Comparison of ENCODE assay signal across 9 cellular contexts in genomic region chr14:91116913-91117588, GRCh38. TPM values are rescaled to one million over a fixed set of nuclear protein-coding genes. Genes with fewer than 3 reads are reported as not detected.
A peak's percentile ranks its signal among the peaks of the same experiment; 100 is the strongest.
DNase-seq lines count a peak whose midpoint lies in the region; ATAC-seq and TF ChIP-seq lines count a peak whose summit lies in the region.
"Had no signal": no experiment of that assay in that cellular context is flagged by ENCODE, and none has a peak within 500 bp of the region (broad histone marks: within the 10 kb centered on the region; RNA-seq: fewer than 3 reads in every experiment).

No MANE protein-coding gene starts in this region.

- no peaks in the 10 kb centered on the region for H3K27me3 ChIP-seq in lower lobe of right lung (ENCODE audit: low read depth)

- H3K9me3 Mint-ChIP-seq in activated T-cell treated with anti-CD3 and anti-CD28 coated beads, Interleukin-2, amount 50 U/mL, for 4 hours: peaks cover 6% of the 10 kb centered on the region
- H3K9me3 Mint-ChIP-seq in stimulated activated naive CD8-positive, alpha-beta T cell treated with anti-CD3 and anti-CD28 coated beads, Interleukin-15, Interleukin-2, amounts not matched to agents 100 ng/mL and 50 ng/mL, for 24 hours: no peaks in the 10 kb centered on the region
- H3K9me3 Mint-ChIP-seq: nephron had no signal

- H3K27me3 Mint-ChIP-seq in activated T-cell treated with anti-CD3 and anti-CD28 coated beads, Interleukin-2, amount 50 U/mL, for 4 hours (ENCODE audit: low read depth): no peaks in the 10 kb centered on the region
- no peaks in the 10 kb centered on the region for H3K27me3 Mint-ChIP-seq in stimulated activated naive CD8-positive, alpha-beta T cell treated with anti-CD3 and anti-CD28 coated beads, Interleukin-15, Interleukin-2, amounts not matched to agents 100 ng/mL and 50 ng/mL, for 24 hours

- no peaks in the 10 kb centered on the region for H3K9me3 ChIP-seq in lower lobe of right lung

- H3K27ac ChIP-seq in RWPE1: peak overlapping the region; percentile 48
- peak overlapping the region; percentile 97 for H3K27ac ChIP-seq in lower lobe of right lung

- H3K4me3 Mint-ChIP-seq in activated T-cell treated with anti-CD3 and anti-CD28 coated beads, Interleukin-2, amount 50 U/mL, for 4 hours: peak overlapping the region; percentile 93
- H3K4me3 Mint-ChIP-seq in stimulated activated naive CD8-positive, alpha-beta T cell treated with anti-CD3 and anti-CD28 coated beads, Interleukin-15, Interleukin-2, amounts not matched to agents 100 ng/mL and 50 ng/mL, for 24 hours: peak overlapping the region; percentile 97

- peaks cover 5% of the 10 kb centered on the region for H3K36me3 ChIP-seq in lower lobe of right lung

- H3K4me1 ChIP-seq in lower lobe of right lung: peaks cover 44% of the 10 kb centered on the region

- peaks cover 78% of the 10 kb centered on the region for H3K4me1 Mint-ChIP-seq in activated T-cell treated with anti-CD3 and anti-CD28 coated beads, Interleukin-2, amount 50 U/mL, for 4 hours (ENCODE audit: low read depth)
- peaks cover 79% of the 10 kb centered on the region for H3K4me1 Mint-ChIP-seq in stimulated activated naive CD8-positive, alpha-beta T cell treated with anti-CD3 and anti-CD28 coated beads, Interleukin-15, Interleukin-2, amounts not matched to agents 100 ng/mL and 50 ng/mL, for 24 hours (ENCODE audit: low read depth)

- POLR2A ChIA-PET in RWPE1 (lab: Yijun Ruan, JAX; ENCODE audit: low non-redundant PET): no interaction called here

- no peak overlapping the region for H3K4me3 ChIP-seq in lower lobe of right lung

- intact Hi-C loops in lower lobe of right lung (cut with DNase I): no loop called here

- H3K36me3 Mint-ChIP-seq in activated T-cell treated with anti-CD3 and anti-CD28 coated beads, Interleukin-2, amount 50 U/mL, for 4 hours (ENCODE audit: insufficient read depth): peaks cover 25% of the 10 kb centered on the region
- peaks cover 44% of the 10 kb centered on the region for H3K36me3 Mint-ChIP-seq in stimulated activated naive CD8-positive, alpha-beta T cell treated with anti-CD3 and anti-CD28 coated beads, Interleukin-15, Interleukin-2, amounts not matched to agents 100 ng/mL and 50 ng/mL, for 24 hours (ENCODE audit: low read depth)

- ATAC-seq in activated T-cell treated with anti-CD3 and anti-CD28 coated beads, Interleukin-2, amount 50 U/mL, for 4 hours: peak in 1 of 2 donors; percentile 11
- ATAC-seq in lower lobe of right lung (no peak), HG03045 (IDR thresholded peaks at IDR 0.05; ENCODE audit: unreplicated experiment) (no peak)

- CTCF ChIA-PET in RWPE1 (lab: Yijun Ruan, JAX): no interaction called here

- TF ChIP-seq CTCF in RWPE1 (conservative IDR thresholded peaks at IDR 0.05; ENCODE audit: low read depth) (no peak), lower lobe of right lung (IDR thresholded peaks at IDR 0.05) (no peak)

- peak overlapping the region; percentile 95 for H3K27ac Mint-ChIP-seq in stimulated activated naive CD8-positive, alpha-beta T cell treated with anti-CD3 and anti-CD28 coated beads, Interleukin-15, Interleukin-2, amounts not matched to agents 100 ng/mL and 50 ng/mL, for 24 hours

- DNase-seq in RWPE1 (ENCODE audit: low spot score) (no peak), lower lobe of right lung (no peak), NCI-H1930 (lab: John Stamatoyannopoulos, UW) (no peak), glomerular visceral epithelial cell (ENCODE audit: extremely low spot score) (no peak)
- DNase-seq in activated T-cell treated with anti-CD3 and anti-CD28 coated beads, Interleukin-2, amount 50 U/mL, for 4 hours: peak; percentile 64
- DNase-seq: NCI-H1694 treated with DMSO at 0.1 percent for 48 hours had no signal

RNA-seq across cellular contexts. Expression of gene DGLUCY, which starts 3.2 kb away (rescaled TPM):
- 10 to 100 TPM; 25.1 to 29.0 (median 26.7) TPM for total RNA-seq in activated T-cell treated with anti-CD3 and anti-CD28 coated beads, Interleukin-2, amount 50 U/mL, for 4 hours
- 102 TPM for total RNA-seq in lower lobe of right lung

RNA-seq across cellular contexts. Expression of gene RPS6KA5, which starts 56.6 kb away (rescaled TPM):
- 10 to 100 TPM; 17.3 to 19.5 (median 19.4) TPM for total RNA-seq in activated T-cell treated with anti-CD3 and anti-CD28 coated beads, Interleukin-2, amount 50 U/mL, for 4 hours
- 11.3 TPM for total RNA-seq in lower lobe of right lung
